Comparison of ENCODE assay signal across 8 cellular contexts in the genomic region with DNA sequence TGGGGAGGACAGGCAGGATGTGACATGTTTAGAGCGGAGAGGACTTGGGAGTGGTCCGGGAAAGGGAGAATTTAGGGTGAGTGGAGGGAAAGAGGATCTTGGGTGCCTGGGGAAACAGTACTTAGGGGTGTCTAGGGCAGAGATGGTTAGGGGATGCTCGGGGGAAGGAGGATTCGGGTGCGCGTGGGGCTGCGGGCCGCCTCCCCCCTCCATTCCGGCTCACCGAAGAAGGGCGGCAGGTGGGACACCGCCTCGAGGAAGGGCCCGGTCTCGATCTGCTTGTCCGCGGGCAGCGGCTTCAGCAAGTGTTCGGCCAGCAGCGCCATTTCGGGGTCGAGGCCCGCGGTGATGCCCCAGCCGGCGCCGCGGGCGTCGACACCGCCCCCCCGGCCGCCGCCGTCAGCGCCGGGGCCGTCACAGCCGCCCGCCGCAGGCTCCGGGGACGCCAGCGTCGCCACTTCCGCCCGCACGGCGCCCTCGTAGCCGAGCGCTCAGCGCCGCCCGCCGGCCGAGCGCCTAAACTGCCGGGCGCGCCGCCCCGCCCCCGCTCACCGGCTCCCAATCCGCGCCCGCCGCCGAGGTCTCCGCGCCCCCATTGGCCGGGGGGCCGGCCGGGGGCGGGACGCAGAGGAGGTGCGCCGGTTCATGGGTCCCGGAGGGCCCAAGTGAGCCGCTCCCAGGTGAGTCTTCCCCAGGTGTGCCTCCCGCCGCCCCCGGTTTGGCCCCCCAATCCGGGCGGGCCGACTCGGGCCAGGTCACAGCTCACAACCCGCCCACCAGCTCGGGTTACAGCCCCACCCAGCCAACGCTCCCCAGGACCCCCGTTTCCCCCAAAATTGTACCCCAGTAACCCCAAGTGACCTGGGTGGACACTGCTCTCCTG. TPM values are rescaled to one million over a fixed set of nuclear protein-coding genes. Genes with fewer than 3 reads are reported as not detected.
A peak's percentile ranks its signal among the peaks of the same experiment; 100 is the strongest.
DNase-seq lines count a peak whose midpoint lies in the region; ATAC-seq and TF ChIP-seq lines count a peak whose summit lies in the region.

A gene with protein sequence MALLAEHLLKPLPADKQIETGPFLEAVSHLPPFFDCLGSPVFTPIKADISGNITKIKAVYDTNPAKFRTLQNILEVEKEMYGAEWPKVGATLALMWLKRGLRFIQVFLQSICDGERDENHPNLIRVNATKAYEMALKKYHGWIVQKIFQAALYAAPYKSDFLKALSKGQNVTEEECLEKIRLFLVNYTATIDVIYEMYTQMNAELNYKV (minus strand): TSS at position 493 of the 883 bp plus-strand sequence. CDS start 167 bp downstream, at position 326.

- no peaks in the 10 kb centered on the region for H3K9me3 Mint-ChIP-seq in T-helper 2 cell treated with Interferon-gamma antibody and Interleukin-4, amounts not matched to agents 5 μg/mL and 100 μg/mL, for 36 hours

- H3K9me3 ChIP-seq in ascending aorta = no peaks in the 10 kb centered on the region

- H3K4me1 Mint-ChIP-seq in T-helper 2 cell treated with Interferon-gamma antibody and Interleukin-4, amounts not matched to agents 5 μg/mL and 100 μg/mL, for 36 hours (ENCODE audit: low read depth) = peaks cover 36% of the 10 kb centered on the region

- DNase-seq in GM13976 (ENCODE audit: low spot score) (peak; percentile 98), NCI-H1436 treated with DMSO at 0.1 percent for 48 hours (lab: John Stamatoyannopoulos, UW) (peak; percentile 37), ascending aorta (ENCODE audit: low spot score in 2 of 2) (peak; percentile 39 to 91), hepatic stellate cell (ENCODE audit: low spot score) (peak; percentile 94), retina (peak; percentile 84)
- peak; percentile 93 for DNase-seq in T-helper 2 cell treated with Interferon-gamma antibody and Interleukin-4, amounts not matched to agents 5 μg/mL and 100 μg/mL, for 36 hours (ENCODE audit: low spot score)

- H3K4me1 ChIP-seq in ascending aorta = peaks cover 12 to 19% of the 10 kb centered on the region in 2 donors

- peak within 1 kb of the TSS; percentile 75 to 96 for H3K4me3 ChIP-seq in ascending aorta

- no peaks in the 10 kb centered on the region for H3K36me3 Mint-ChIP-seq in T-helper 2 cell treated with Interferon-gamma antibody and Interleukin-4, amounts not matched to agents 5 μg/mL and 100 μg/mL, for 36 hours (ENCODE audit: low read depth)

- peak; percentile 97 for ATAC-seq in HG02798 (IDR thresholded peaks at IDR 0.05; ENCODE audit: poor library complexity, unreplicated experiment)
- no peak for ATAC-seq in GM18870 (IDR thresholded peaks at IDR 0.05; ENCODE audit: unreplicated experiment)

- H3K27me3 ChIP-seq in ascending aorta = no peaks in the 10 kb centered on the region

- H3K36me3 ChIP-seq in ascending aorta = no peaks in the 10 kb centered on the region

- H3K27me3 Mint-ChIP-seq in T-helper 2 cell treated with Interferon-gamma antibody and Interleukin-4, amounts not matched to agents 5 μg/mL and 100 μg/mL, for 36 hours (ENCODE audit: low read depth) = peaks cover 14% of the 10 kb centered on the region

- peak; percentile 96 for TF ChIP-seq CTCF in GM13976 (IDR thresholded peaks at IDR 0.05; ENCODE audit: borderline replicate concordance, control extremely low read depth, extremely low read depth, insufficient read depth, missing control alignments)
- TF ChIP-seq CTCF in ascending aorta (IDR thresholded peaks at IDR 0.05) = peak in 2 of 3 experiments; percentile 19 to 97

- H3K27ac Mint-ChIP-seq in T-helper 2 cell treated with Interferon-gamma antibody and Interleukin-4, amounts not matched to agents 5 μg/mL and 100 μg/mL, for 36 hours = peak within 1 kb of the TSS; percentile 93

- intact Hi-C loops in ascending aorta (cut with DNase I) = loop anchor here (1.0 to 2.0 kb wide), 5 partner anchors 27 to 307 kb away; a partner anchor contains a TSS

- in situ Hi-C loops in GM13976 (cut with MboI; ENCODE audit: low sequenced_read_pairs, unreplicated experiment) = no loop called here

- H3K4me3 Mint-ChIP-seq in T-helper 2 cell treated with Interferon-gamma antibody and Interleukin-4, amounts not matched to agents 5 μg/mL and 100 μg/mL, for 36 hours = peak within 1 kb of the TSS; percentile 96

- H3K27ac ChIP-seq in ascending aorta = peak within 1 kb of the TSS; percentile 59 to 65

RNA-seq across cellular contexts. Expression of the gene that starts here (rescaled TPM):
- total RNA-seq in ascending aorta = 105 TPM

Comparison
In these comparisons a context has a peak if more than half of its experiments do, and no peak if none do; other contexts are left out.
1. DNase-seq: peak in every context shown above with its lines; median percentile 98 in GM13976; 94 in hepatic stellate cell; 93 in T-helper 2 cell treated with Interferon-gamma antibody and Interleukin-4, amounts not matched to agents 5 μg/mL and 100 μg/mL, for 36 hours; 84 in retina; 65 in ascending aorta; 37 in NCI-H1436 treated with DMSO at 0.1 percent for 48 hours.